ENCODE assay signal across 8 cellular contexts in the genomic region with DNA sequence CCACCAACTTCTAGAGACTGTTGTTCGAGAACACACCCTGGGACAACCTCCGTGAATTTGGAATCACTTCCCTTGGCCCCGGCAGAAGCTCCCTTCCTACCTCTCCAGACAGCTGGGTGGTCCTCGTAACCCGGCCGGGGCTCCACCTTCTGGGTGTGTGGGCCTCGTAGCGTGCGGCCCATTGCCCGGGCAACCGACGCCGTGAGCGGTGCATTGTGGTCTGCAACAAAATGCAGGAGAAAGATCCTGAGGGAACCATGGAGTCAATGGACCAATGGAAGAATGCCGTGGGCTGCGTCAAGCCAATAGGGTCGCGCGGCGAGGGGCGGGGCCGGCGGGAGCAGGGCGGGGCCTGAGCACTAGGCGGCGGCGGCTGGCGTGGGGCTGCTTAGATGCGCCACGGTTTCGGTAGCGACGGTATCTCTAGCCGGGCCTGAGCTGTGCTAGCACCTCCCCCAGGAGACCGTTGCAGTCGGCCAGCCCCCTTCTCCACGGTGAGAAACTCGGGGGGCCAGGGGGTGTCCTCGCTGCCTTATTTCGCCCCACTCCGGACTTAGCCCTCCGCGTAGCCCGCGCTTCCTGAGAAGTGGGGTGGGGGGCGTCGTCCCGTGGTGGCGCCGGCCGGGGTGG. TPM values are rescaled to one million over a fixed set of nuclear protein-coding genes. Genes with fewer than 3 reads are reported as not detected.
DNase-seq lines count a peak whose midpoint lies in the region; ATAC-seq, FAIRE-seq and TF ChIP-seq lines count a peak whose summit lies in the region.

A gene (plus strand): TSS at position 391 of the 630 bp plus-strand sequence. CDS start 309 bp downstream, outside the sequence.

- H3K4me3 ChIP-seq in OCI-LY7 (ENCODE audit: low read depth, low read length, poor library complexity, severe bottlenecking), result peak within 1 kb of the TSS; percentile 79
- peak within 1 kb of the TSS; percentile 96 for H3K4me3 ChIP-seq in mononuclear cell (ENCODE audit: low read length)

- H3K4me1 ChIP-seq in OCI-LY7 (ENCODE audit: insufficient read depth, low read length, poor library complexity, severe bottlenecking) (peaks cover 23% of the 10 kb centered on the region), mononuclear cell (ENCODE audit: insufficient read depth, low read length) (peaks cover 19% of the 10 kb centered on the region)

- no peak for FAIRE-seq in D721Med (lab: Jason Lieb, UNC)

- BruUV-seq in OCI-LY7 (replicated peaks; lab: Mats Ljungman, UMichigan), result no TSS peak

- peak within 1 kb of the TSS; percentile 71 for H3K27ac ChIP-seq in OCI-LY7 (ENCODE audit: low read depth, low read length, poor library complexity, severe bottlenecking)

- intact Hi-C loops in OCI-LY7 (cut with micrococcal nuclease; ENCODE audit: unreplicated experiment), result loop anchor here (1.0 to 2.0 kb wide), 2 partner anchors 27 to 57 kb away; a partner anchor contains a TSS

- no peaks in the 10 kb centered on the region for H3K9me2 ChIP-seq in OCI-LY7 (ENCODE audit: insufficient read depth, low read length)

- CTCF ChIA-PET in OCI-LY7 (lab: Charles Lee; ENCODE audit: unreplicated experiment), result no interaction called here

- POLR2A ChIA-PET in OCI-LY7 (lab: Charles Lee), result interaction anchor here (0.6 to 1.9 kb wide), 7 partner anchors 10 to 205 kb away, joined by 3 to 8 read pairs (median 4); a partner anchor contains a TSS

- DNase-seq in D721Med (ENCODE audit: insufficient read length, low spot score) (peak; percentile 83), HuH-7.5 (ENCODE audit: low spot score) (peak; percentile 81), OCI-LY7 (ENCODE audit: low spot score) (peak; percentile 98), activated T-cell treated with anti-CD3 and anti-CD28 coated beads for 1 hour (ENCODE audit: low read depth) (peak; percentile 95), epidermal melanocyte (ENCODE audit: insufficient read length, low spot score) (peak; percentile 93)
- peak; percentile 93 to 94 for DNase-seq in stimulated activated CD8-positive, alpha-beta memory T cell treated with anti-CD3 and anti-CD28 coated beads, Interleukin-4, amount 100 ng/mL, for 1 hour (ENCODE audit: low read depth in 2 of 2, low spot score in 1 of 2)

- peak; percentile 85 for ATAC-seq in GM21526 (IDR thresholded peaks at IDR 0.05; ENCODE audit: low FRiP score, unreplicated experiment)

- H3K9me3 ChIP-seq in OCI-LY7 (ENCODE audit: low read length) (no peaks in the 10 kb centered on the region), mononuclear cell (ENCODE audit: low read depth, low read length) (no peaks in the 10 kb centered on the region)

- peak within 1 kb of the TSS; percentile 88 for H2AFZ ChIP-seq in OCI-LY7 (ENCODE audit: low read length)

- H3K4me2 ChIP-seq in OCI-LY7 (ENCODE audit: low read length), result peak within 1 kb of the TSS; percentile 99

- peaks cover 37% of the 10 kb centered on the region for H3K79me2 ChIP-seq in OCI-LY7 (ENCODE audit: insufficient read depth, low read depth, low read length)

- no peaks in the 10 kb centered on the region for H3K27me3 ChIP-seq in mononuclear cell (ENCODE audit: insufficient read depth, low read length)

- peaks cover 11% of the 10 kb centered on the region for H4K20me1 ChIP-seq in OCI-LY7 (ENCODE audit: insufficient read depth, low read length)

- peaks cover 37% of the 10 kb centered on the region for H3K36me3 ChIP-seq in OCI-LY7 (ENCODE audit: insufficient read depth, low read length)

- TF ChIP-seq CTCF in D721Med (IDR thresholded peaks at IDR 0.05; ENCODE audit: insufficient read depth, missing control alignments) (no peak), OCI-LY7 (conservative IDR thresholded peaks at IDR 0.05; ENCODE audit: low read length) (no peak)

RNA-seq across cellular contexts. Expression of the gene that starts here (rescaled TPM):
- 354 and 400 TPM in 2 replicates for total RNA-seq in OCI-LY7 (2014; rRNA removed; shearing (Covaris generic))
- 296 and 321 TPM in 2 replicates for total RNA-seq in OCI-LY7 (2022)
- 34.0 TPM for total RNA-seq in mononuclear cell

Comparison
In these comparisons a context has a peak if more than half of its experiments do, and no peak if none do; other contexts are left out.
1. Peak in every context shown above with its lines: DNase-seq, ATAC-seq, H3K4me3 ChIP-seq and H3K27ac ChIP-seq.